ENCODE assay signal across 25 cellular contexts in genomic region chr5:11547140-11547539, GRCh38.
DNase-seq lines count a peak whose midpoint lies in the region; ATAC-seq, FAIRE-seq and TF ChIP-seq lines count a peak whose summit lies in the region.
"Had no signal": no experiment of that assay in that cellular context is flagged by ENCODE, and none has a peak within 500 bp of the region (broad histone marks: within the 10 kb centered on the region; RNA-seq: fewer than 3 reads in every experiment).

No MANE protein-coding gene starts in this region.

- no peak for DNase-seq in A549 (ENCODE audit: low read depth in 1 of 2, low spot score in 1 of 2)
- no peak for DNase-seq in WTC11 (ENCODE audit: low spot score)
- no peak for DNase-seq in stimulated activated naive CD4-positive, alpha-beta T cell (lab: John Stamatoyannopoulos, UW)
- DNase-seq in activated CD4-positive, alpha-beta T cell treated with anti-CD3 and anti-CD28 coated beads, Interleukin-2, amount 10 ng/mL, durations not matched to agents 24 days and 14 days = no peak
- DNase-seq: 8988T; ACHN; BE2C; C1 segment of cervical spinal cord; CD4-positive, alpha-beta memory T cell; CD4-positive, CD25-positive, alpha-beta regulatory T cell; CD8-positive, alpha-beta memory T cell; COR-L47; DMS 273 treated with DMSO at 0.1 percent for 48 hours; DMS153; DMS53; DMS79; DND-41; EL; GDM1 had no signal

- no peak overlapping the region for H3K27ac ChIP-seq in A549
- H3K27ac ChIP-seq: BLaER1 had no signal

- TF ChIP-seq CTCF in A549 (IDR thresholded peaks at IDR 0.05) (no peak), WTC11 (IDR thresholded peaks at IDR 0.05) (no peak)

- no peaks in the 10 kb centered on the region for H3K27me3 Mint-ChIP-seq in WTC11 (ENCODE audit: low read depth)
- H3K27me3 Mint-ChIP-seq in activated CD4-positive, alpha-beta T cell treated with anti-CD3 and anti-CD28 coated beads, Interleukin-2, amount 10 ng/mL, durations not matched to agents 24 days and 14 days = no peaks in the 10 kb centered on the region
- H3K27me3 Mint-ChIP-seq: CD4-positive, alpha-beta memory T cell; CD4-positive, CD25-positive, alpha-beta regulatory T cell had no signal

- no peak for TF ChIP-seq RAD21 in A549 (conservative IDR thresholded peaks at IDR 0.05 in 1 of 2, IDR thresholded peaks at IDR 0.05 in 1 of 2)

- no peaks in the 10 kb centered on the region for H3K9me3 ChIP-seq in A549
- H3K9me3 ChIP-seq: BE2C, BLaER1 had no signal

- TF ChIP-seq POLR2A in A549 (IDR thresholded peaks at IDR 0.05; ENCODE audit: low read length) = no peak

- intact Hi-C loops in activated CD4-positive, alpha-beta T cell treated with anti-CD3 and anti-CD28 coated beads, Interleukin-2, amount 10 ng/mL, durations not matched to agents 24 days and 14 days (cut with micrococcal nuclease) = no loop called here

- ATAC-seq in A549 = no peak
- no peak for ATAC-seq in WTC11
- no peak for ATAC-seq in GM18498 (IDR thresholded peaks at IDR 0.05; ENCODE audit: unreplicated experiment)
- ATAC-seq: GM12878 had no signal

- no peaks in the 10 kb centered on the region for H3K4me1 Mint-ChIP-seq in WTC11
- no peaks in the 10 kb centered on the region for H3K4me1 Mint-ChIP-seq in activated CD4-positive, alpha-beta T cell treated with anti-CD3 and anti-CD28 coated beads, Interleukin-2, amount 10 ng/mL, durations not matched to agents 24 days and 14 days
- H3K4me1 Mint-ChIP-seq: CD14-positive monocyte; CD4-positive, alpha-beta memory T cell; CD4-positive, CD25-positive, alpha-beta regulatory T cell; CD8-positive, alpha-beta memory T cell had no signal

- TF ChIP-seq EP300 in A549 (IDR thresholded peaks at IDR 0.05) = no peak

- no peak overlapping the region for H3K4me3 ChIP-seq in A549
- H3K4me3 ChIP-seq: BLaER1, GM12878 had no signal

- H3K4me3 Mint-ChIP-seq in WTC11 = no peak overlapping the region
- no peak overlapping the region for H3K4me3 Mint-ChIP-seq in activated CD4-positive, alpha-beta T cell treated with anti-CD3 and anti-CD28 coated beads, Interleukin-2, amount 10 ng/mL, durations not matched to agents 24 days and 14 days
- H3K4me3 Mint-ChIP-seq: CD14-positive monocyte; CD4-positive, alpha-beta memory T cell; CD4-positive, CD25-positive, alpha-beta regulatory T cell; CD8-positive, alpha-beta memory T cell had no signal

- H3K36me3 Mint-ChIP-seq in WTC11 = no peaks in the 10 kb centered on the region
- no peaks in the 10 kb centered on the region for H3K36me3 Mint-ChIP-seq in activated CD4-positive, alpha-beta T cell treated with anti-CD3 and anti-CD28 coated beads, Interleukin-2, amount 10 ng/mL, durations not matched to agents 24 days and 14 days (ENCODE audit: low read depth)
- H3K36me3 Mint-ChIP-seq: CD14-positive monocyte; CD4-positive, alpha-beta memory T cell; CD4-positive, CD25-positive, alpha-beta regulatory T cell; CD8-positive, alpha-beta memory T cell had no signal

- no peaks in the 10 kb centered on the region for H3K4me1 ChIP-seq in A549
- H3K4me1 ChIP-seq: BE2C, BLaER1 had no signal

- CTCF ChIA-PET in A549 (lab: Yijun Ruan, JAX) = no interaction called here
- CTCF ChIA-PET in WTC11 (lab: Charles Lee) = no interaction called here

- POLR2A ChIA-PET in A549 (lab: Yijun Ruan, JAX) (no interaction called here), WTC11 (lab: Charles Lee) (no interaction called here)

- H3K9me3 Mint-ChIP-seq in WTC11 = no peaks in the 10 kb centered on the region
- H3K9me3 Mint-ChIP-seq in activated CD4-positive, alpha-beta T cell treated with anti-CD3 and anti-CD28 coated beads, Interleukin-2, amount 10 ng/mL, durations not matched to agents 24 days and 14 days = no peaks in the 10 kb centered on the region

- 79% methylated on average over 5 of the region's 5 CpGs for WGBS in A549 (ENCODE audit: missing lambda C conversion rate)

- H3K27ac Mint-ChIP-seq in WTC11 = no peak overlapping the region
- H3K27ac Mint-ChIP-seq in activated CD4-positive, alpha-beta T cell treated with anti-CD3 and anti-CD28 coated beads, Interleukin-2, amount 10 ng/mL, durations not matched to agents 24 days and 14 days = no peak overlapping the region
- H3K27ac Mint-ChIP-seq: CD14-positive monocyte; CD4-positive, alpha-beta memory T cell; CD4-positive, CD25-positive, alpha-beta regulatory T cell; CD8-positive, alpha-beta memory T cell had no signal

- no peak overlapping the region for H3K4me2 ChIP-seq in A549
- H3K4me2 ChIP-seq: BLaER1 had no signal

- FAIRE-seq in A549 (lab: Jason Lieb, UNC) = no peak
- FAIRE-seq: GM12878, GM12892, GM19239 had no signal

TF ChIP-seq in A549, 52 proteins besides CTCF, POLR2A, EP300 and RAD21:
- TF ChIP-seq ZC3H11A (IDR thresholded peaks at IDR 0.05) = peak; percentile 64
- no peak for TF ChIP-seq RARB (CRISPR knock-in tag; IDR thresholded peaks at IDR 0.05)

TF ChIP-seq in WTC11, 78 proteins besides CTCF, POLR2A, EP300 and RAD21:
- TF ChIP-seq ZNF121 (CRISPR knock-in tag; IDR thresholded peaks at IDR 0.05) (no peak), SP1 (CRISPR knock-in tag; conservative IDR thresholded peaks at IDR 0.05) (no peak), E2F5 (CRISPR knock-in tag; IDR thresholded peaks at IDR 0.05) (no peak), HMGA2 (CRISPR knock-in tag; IDR thresholded peaks at IDR 0.05) (peak; percentile 74; the same call in 1 of the 2 replicates)
